Comparison of ENCODE assay signal across 10 cellular contexts in genomic region chr1:218369688-218370511, GRCh38. TPM values are rescaled to one million over a fixed set of nuclear protein-coding genes. Genes with fewer than 3 reads are reported as not detected.
DNase-seq lines count a peak whose midpoint lies in the region; ATAC-seq and TF ChIP-seq lines count a peak whose summit lies in the region.
"Had no signal": no experiment of that assay in that cellular context is flagged by ENCODE, and none has a peak within 500 bp of the region (broad histone marks: within the 10 kb centered on the region; RNA-seq: fewer than 3 reads in every experiment).

No MANE protein-coding gene starts in this region.

- H3K4me3 ChIP-seq in AG10803 (ENCODE audit: low read length), result no peak overlapping the region
- no peak overlapping the region for H3K4me3 ChIP-seq in fibroblast of mammary gland (ENCODE audit: control insufficient read depth, low read depth, low read length)
- no peak overlapping the region for H3K4me3 ChIP-seq in PC-9

- DNase-seq in AG10803 (ENCODE audit: low read depth) (peak; percentile 70), M059J (ENCODE audit: low read depth) (peak; percentile 89), fibroblast of mammary gland (ENCODE audit: low read depth) (peak; percentile 61), omental fat pad (ENCODE audit: low spot score) (no peak), PC-9 (no peak), COLO668 (lab: John Stamatoyannopoulos, UW; ENCODE audit: unreplicated experiment) (no peak), SHP77 (lab: John Stamatoyannopoulos, UW) (no peak), DMS 273 treated with DMSO at 0.1 percent for 48 hours (lab: John Stamatoyannopoulos, UW) (no peak)
- DNase-seq: activated CD4-positive, alpha-beta T cell treated with anti-CD3 and anti-CD28 coated beads, Interleukin-2, amount 50 U/mL, for 1 hour; KBM-7 had no signal

- CTCF ChIA-PET in PC-9 (lab: Charles Lee), result no interaction called here

- H3K27me3 ChIP-seq in PC-9 (ENCODE audit: insufficient read depth, low read depth), result no peaks in the 10 kb centered on the region

- peaks cover 20% of the 10 kb centered on the region; the same call in 1 of the 2 replicates for H3F3A ChIP-seq in PC-9 (ENCODE audit: insufficient read depth, low read depth)

- H3K9me3 ChIP-seq in PC-9 (ENCODE audit: insufficient read depth, low read depth), result no peaks in the 10 kb centered on the region

- H2AFZ ChIP-seq in PC-9, result no peak overlapping the region

- POLR2A ChIA-PET in PC-9 (lab: Charles Lee; ENCODE audit: unreplicated experiment), result no interaction called here

- TF ChIP-seq CTCF in AG10803 (conservative IDR thresholded peaks at IDR 0.05; ENCODE audit: low read length), result no peak
- no peak for TF ChIP-seq CTCF in fibroblast of mammary gland (conservative IDR thresholded peaks at IDR 0.05; ENCODE audit: control insufficient read depth, insufficient read depth, low read depth, low read length)
- no peak for TF ChIP-seq CTCF in omental fat pad (IDR thresholded peaks at IDR 0.05)
- no peak for TF ChIP-seq CTCF in PC-9 (conservative IDR thresholded peaks at IDR 0.05)

- H4K20me1 ChIP-seq in PC-9 (ENCODE audit: insufficient read depth), result no peaks in the 10 kb centered on the region

- no TSS peak for BruUV-seq in PC-9 (replicated peaks; lab: Mats Ljungman, UMichigan)

- intact Hi-C loops in PC-9 (cut with micrococcal nuclease; ENCODE audit: unreplicated experiment), result no loop called here

- H3K79me2 ChIP-seq in PC-9 (ENCODE audit: low read depth), result peaks cover 71% of the 10 kb centered on the region

- no peak overlapping the region for H3K4me2 ChIP-seq in PC-9

- peaks cover 21% of the 10 kb centered on the region; the same call in 1 of the 2 replicates for H3K36me3 ChIP-seq in PC-9 (ENCODE audit: low read depth)

- H3K4me1 ChIP-seq in PC-9 (replicated peaks; ENCODE audit: insufficient read depth), result peaks cover 25% of the 10 kb centered on the region

- no peak overlapping the region for H3K27ac ChIP-seq in PC-9

- ATAC-seq in omental fat pad (ENCODE audit: low FRiP score), result peak; percentile 48

- H3K9me2 ChIP-seq in PC-9 (ENCODE audit: insufficient read depth), result no peaks in the 10 kb centered on the region

RNA-seq across cellular contexts. Expression of gene TGFB2, which starts 24.8 kb away (rescaled TPM):
- total RNA-seq in M059J (2014; rRNA removed; shearing (Covaris generic)), result 50.4 and 74.2 TPM in 2 replicates
- 1 to 10 TPM; 3.1 to 9.1 (median 4.1) TPM for total RNA-seq in omental fat pad
- total RNA-seq in PC-9 (2021), result 65.7 and 74.3 TPM in 2 replicates

Comparison
In these comparisons a context has a peak if more than half of its experiments do, and no peak if none do; other contexts are left out.
1. DNase-seq: peak in AG10803 (single experiment), M059J (single experiment) and fibroblast of mammary gland (single experiment); none in omental fat pad (single experiment), PC-9 (0 of 2), COLO668 (single experiment), SHP77 (0 of 2) and DMS 273 treated with DMSO at 0.1 percent for 48 hours (single experiment).